In the genomic region with DNA sequence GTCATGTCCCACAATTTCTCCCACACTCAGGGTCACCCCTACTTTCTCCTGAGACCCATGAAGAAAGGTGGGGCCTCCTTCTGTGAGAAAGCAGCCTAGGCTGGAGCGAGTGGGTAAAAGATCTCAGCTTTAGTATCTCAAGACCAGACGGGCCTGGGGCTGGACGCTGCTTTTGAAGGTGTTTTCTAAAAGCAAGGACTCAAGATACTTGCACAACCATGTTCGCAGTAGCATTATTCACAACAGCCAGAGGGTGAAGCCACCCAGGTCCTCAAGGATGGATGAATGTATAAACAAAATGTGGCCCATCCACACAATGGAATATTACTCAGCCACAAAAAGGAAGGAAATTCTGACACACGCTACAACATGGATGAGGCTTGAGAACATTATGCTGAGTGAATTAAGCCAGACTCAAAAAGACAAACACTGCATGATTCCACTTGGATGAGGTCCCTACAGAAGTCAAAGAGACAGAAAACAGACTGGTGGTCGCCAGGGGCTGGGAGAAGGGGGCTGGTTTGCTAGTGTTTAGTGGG, we compare ENCODE assay signal across 20 cellular contexts. TPM values are rescaled to one million over a fixed set of nuclear protein-coding genes. Genes with fewer than 3 reads are reported as not detected.
DNase-seq lines count a peak whose midpoint lies in the region; ATAC-seq lines count a peak whose summit lies in the region.
"Had no signal": no experiment of that assay in that cellular context is flagged by ENCODE, and none has a peak within 500 bp of the region (broad histone marks: within the 10 kb centered on the region; RNA-seq: fewer than 3 reads in every experiment).

No MANE protein-coding gene starts in this region.

- peaks cover 5 to 26% of the 10 kb centered on the region in 2 donors for H3K4me1 ChIP-seq in neuronal stem cell (ENCODE audit: control insufficient read depth in 2 of 2, insufficient read depth in 1 of 2, low read depth in 1 of 2, low read length in 2 of 2)
- H3K4me1 ChIP-seq in urinary bladder (ENCODE audit: insufficient read depth), result no peaks in the 10 kb centered on the region
- H3K4me1 ChIP-seq: parathyroid adenoma had no signal

- H2AFZ ChIP-seq in neuronal stem cell (ENCODE audit: low read length), result no peak overlapping the region
- H2AFZ ChIP-seq: parathyroid adenoma had no signal

- no peak overlapping the region for H3K4me3 ChIP-seq in neuronal stem cell (ENCODE audit: low read length in 2 of 2)
- no peak overlapping the region for H3K4me3 ChIP-seq in urinary bladder (ENCODE audit: low read depth, low read length)
- H3K4me3 ChIP-seq: left lung had no signal

- no peaks in the 10 kb centered on the region for H3K79me1 ChIP-seq in neuronal stem cell (ENCODE audit: low read depth, low read length)

- no peak overlapping the region for H2BK120ac ChIP-seq in neuronal stem cell (ENCODE audit: low read depth, low read length)

- H3K18ac ChIP-seq in neuronal stem cell (ENCODE audit: low read length), result no peak overlapping the region

- no peak overlapping the region for H3K4ac ChIP-seq in neuronal stem cell (ENCODE audit: low read length)

- no peak overlapping the region for H2BK12ac ChIP-seq in neuronal stem cell (ENCODE audit: low read length)

- H2BK5ac ChIP-seq in neuronal stem cell (ENCODE audit: low read length), result no peak overlapping the region

- H3K27ac ChIP-seq in epithelial cell of prostate (peak overlapping the region; percentile 53), neuronal stem cell (replicated peaks; ENCODE audit: low read length) (no peak overlapping the region), urinary bladder (ENCODE audit: low read depth) (peak overlapping the region; percentile 61)
- H3K27ac ChIP-seq: 22Rv1, C4-2B, dorsolateral prefrontal cortex, parathyroid adenoma had no signal

- no peak overlapping the region for H3K9ac ChIP-seq in neuronal stem cell (ENCODE audit: low read depth, low read length, poor library complexity)
- H3K9ac ChIP-seq: parathyroid adenoma had no signal

- no CpG with 5 or more reads among the region's 6 CpGs for WGBS in neuronal stem cell (ENCODE audit: extremely low coverage in 2 of 2, insufficient read length in 2 of 2, insufficient replicate concordance in 1 of 2), 2 donors
- 74% methylated on average over 6 of the region's 6 CpGs for WGBS in urinary bladder

- peak overlapping the region; percentile 11 for H2BK15ac ChIP-seq in neuronal stem cell (ENCODE audit: low read length)

- H3K14ac ChIP-seq in neuronal stem cell (ENCODE audit: low read length), result no peak overlapping the region

- peaks cover 0 to 15% (median 0%) of the 10 kb centered on the region in 3 experiments for H3K27me3 ChIP-seq in neuronal stem cell (ENCODE audit: control insufficient read depth in 3 of 3, insufficient read depth in 3 of 3, low read depth in 1 of 3, low read length in 3 of 3)
- H3K27me3 ChIP-seq: left lung had no signal

- H3K36me3 ChIP-seq in neuronal stem cell (replicated peaks in 1 of 2; ENCODE audit: control insufficient read depth in 2 of 2, insufficient read depth in 2 of 2, low read length in 2 of 2) (no peaks in the 10 kb centered on the region), urinary bladder (ENCODE audit: insufficient read depth) (no peaks in the 10 kb centered on the region)
- H3K36me3 ChIP-seq: left lung had no signal

- peak; percentile 42 for DNase-seq in activated effector memory CD4-positive, alpha-beta T cell treated with anti-CD3 and anti-CD28 coated beads, Interleukin-2, amount 50 U/mL, for 16 hours
- DNase-seq in activated effector memory CD4-positive, alpha-beta T cell treated with Interleukin-2 at 50 U/mL for 16 hours, result no peak
- DNase-seq in epithelial cell of prostate (ENCODE audit: low read depth, low spot score), result no peak
- no peak for DNase-seq in neuronal stem cell (ENCODE audit: low spot score)
- no peak for DNase-seq in occipital lobe (lab: John Stamatoyannopoulos, UW)
- no peak for DNase-seq in activated T-cell treated with anti-CD3 and anti-CD28 coated beads for 4 hours
- DNase-seq: activated CD4-positive, alpha-beta memory T cell treated with anti-CD3 and anti-CD28 coated beads, Interleukin-2, amount 10 ng/mL, durations not matched to agents 7 days and 5 days; activated naive CD8-positive, alpha-beta T cell treated with anti-CD3 and anti-CD28 coated beads, Interleukin-2, amount 10 ng/mL, durations not matched to agents 7 days and 5 days; activated T-cell treated with anti-CD3 and anti-CD28 coated beads, Interleukin-2, amount 50 U/mL, for 48 hours; dorsolateral prefrontal cortex; left lung; NCI-H1436 treated with DMSO at 0.1 percent for 48 hours; NCI-H2227 treated with DMSO at 0.1 percent for 48 hours; NK-92 treated with Interleukin-12 subunit alpha and Interleukin-12 subunit beta, amount 100 ng/mL, for 24 hours; stimulated activated CD8-positive, alpha-beta memory T cell treated with anti-CD3 and anti-CD28 coated beads, Interleukin-4, amount 100 ng/mL, for 48 hours had no signal

- no peak overlapping the region for H3K4me2 ChIP-seq in neuronal stem cell (ENCODE audit: insufficient read depth, low read length, poor library complexity, severe bottlenecking)

- H4K91ac ChIP-seq in neuronal stem cell (ENCODE audit: low read depth, low read length, poor library complexity), result no peak overlapping the region

- H2AK5ac ChIP-seq in neuronal stem cell (ENCODE audit: low read depth, low read length), result peak overlapping the region; percentile 5

- H3K9me3 ChIP-seq in neuronal stem cell (replicated peaks in 1 of 2; ENCODE audit: control insufficient read depth in 2 of 2, insufficient read depth in 1 of 2, low read depth in 1 of 2, low read length in 2 of 2), result no peaks in the 10 kb centered on the region
- H3K9me3 ChIP-seq: left lung had no signal

- H3K23ac ChIP-seq in neuronal stem cell (ENCODE audit: low read depth, low read length, poor library complexity), result no peak overlapping the region

- no peak for ATAC-seq in HG02588 (IDR thresholded peaks at IDR 0.05; ENCODE audit: unreplicated experiment)

- H4K8ac ChIP-seq in neuronal stem cell (ENCODE audit: low read depth, low read length), result no peak overlapping the region

RNA-seq across cellular contexts. Expression of a gene that starts 10.6 kb away (rescaled TPM):
- 5.0 TPM for polyA plus RNA-seq in neuronal stem cell (2013, experiment 1 of 2)
- polyA plus RNA-seq in neuronal stem cell (2013, experiment 2 of 2), result 5.0 TPM
- 6.2 TPM for total RNA-seq in urinary bladder
- polyA plus RNA-seq in urinary bladder, result 3.0 TPM
- 47.1 TPM for total RNA-seq in occipital lobe
- total RNA-seq: activated CD4-positive, alpha-beta memory T cell treated with anti-CD3 and anti-CD28 coated beads, Interleukin-2, amount 10 ng/mL, durations not matched to agents 7 days and 5 days; activated naive CD8-positive, alpha-beta T cell treated with anti-CD3 and anti-CD28 coated beads, Interleukin-2, amount 10 ng/mL, durations not matched to agents 7 days and 5 days had no signal
